22 cellular contexts compared by ENCODE assay signal in the genomic region with DNA sequence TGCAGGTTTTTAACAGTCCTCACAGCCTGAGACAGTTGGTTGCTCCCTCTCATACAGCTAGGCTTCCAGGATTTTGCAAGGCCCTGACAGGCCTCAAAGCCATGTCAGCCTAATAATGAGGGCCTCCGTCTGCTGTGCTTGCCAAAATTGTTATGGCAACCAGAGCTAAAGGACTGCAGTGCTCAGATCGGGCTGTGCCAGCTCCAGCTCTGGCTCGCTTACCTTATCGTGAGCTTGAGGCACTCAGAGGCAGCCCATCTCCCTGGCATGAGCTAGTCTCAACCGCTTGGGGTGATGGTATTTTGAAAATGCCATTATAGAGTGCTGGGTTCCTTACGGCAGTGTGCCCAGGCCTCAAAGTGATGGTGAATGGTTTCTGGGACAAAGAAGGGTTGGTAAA. TPM values are rescaled to one million over a fixed set of nuclear protein-coding genes. Genes with fewer than 3 reads are reported as not detected.
DNase-seq lines count a peak whose midpoint lies in the region; ATAC-seq and TF ChIP-seq lines count a peak whose summit lies in the region.
"Had no signal": no experiment of that assay in that cellular context is flagged by ENCODE, and none has a peak within 500 bp of the region (broad histone marks: within the 10 kb centered on the region; RNA-seq: fewer than 3 reads in every experiment).

No MANE protein-coding gene starts in this region.

- peak overlapping the region; percentile 76 for H3K27ac ChIP-seq in RWPE2 (ENCODE audit: poor library complexity, severe bottlenecking)
- no peak overlapping the region for H3K27ac ChIP-seq in MM.1S (ENCODE audit: low read length)
- H3K27ac ChIP-seq: parathyroid adenoma, SJCRH30, transverse colon had no signal

- CTCF ChIA-PET in activated naive CD4-positive, alpha-beta T cell treated with anti-CD3 and anti-CD28 coated beads for 36 hours (lab: Charles Lee) = interaction anchor here (1.2 to 4.5 kb wide), 6 partner anchors 137 to 642 kb away, joined by 3 to 81 read pairs (median 8); partner anchors contain the start of gene CDKN2B

- H2AFZ ChIP-seq in MM.1S (ENCODE audit: low read length) = no peak overlapping the region
- H2AFZ ChIP-seq: GM23338, parathyroid adenoma had no signal

- H3K4me1 Mint-ChIP-seq in activated naive CD4-positive, alpha-beta T cell treated with anti-CD3 and anti-CD28 coated beads for 36 hours (ENCODE audit: low read depth) = peaks cover 68% of the 10 kb centered on the region
- H3K4me1 Mint-ChIP-seq in stimulated activated naive CD8-positive, alpha-beta T cell treated with anti-CD3 and anti-CD28 coated beads, Interleukin-15, amount 100 ng/mL, for 72 hours = peaks cover 72% of the 10 kb centered on the region

- H3K27me3 ChIP-seq in RWPE2 (ENCODE audit: insufficient read depth, poor library complexity, severe bottlenecking) = no peaks in the 10 kb centered on the region
- H3K27me3 ChIP-seq in MM.1S (replicated peaks; ENCODE audit: insufficient read depth, low read length) = no peaks in the 10 kb centered on the region
- H3K27me3 ChIP-seq: dorsolateral prefrontal cortex, SJCRH30, transverse colon had no signal

- H3K4me2 ChIP-seq in MM.1S (ENCODE audit: low read depth, low read length) = no peak overlapping the region
- H3K4me2 ChIP-seq: GM23338 had no signal

- H4K20me1 ChIP-seq in MM.1S (ENCODE audit: insufficient read depth, low read length) = no peaks in the 10 kb centered on the region

- H3K36me3 ChIP-seq in RWPE2 (ENCODE audit: low read depth) (peaks cover 79% of the 10 kb centered on the region), MM.1S (replicated peaks; ENCODE audit: insufficient read depth, low read length) (peaks cover 3% of the 10 kb centered on the region; the same call in 1 of the 2 replicates)

- intact Hi-C loops in activated naive CD4-positive, alpha-beta T cell treated with anti-CD3 and anti-CD28 coated beads for 36 hours (cut with micrococcal nuclease) = loop anchor here (1.0 to 2.0 kb wide), 2 partner anchors 21 to 50 kb away; no protein-coding TSS in a partner anchor
- intact Hi-C loops in left cardiac atrium (cut with DNase I) = loop anchor here (10.0 kb wide), 4 partner anchors 194 to 644 kb away; partner anchors contain the start of gene CDKN2B (in 1 of the 2)

- peaks cover 49% of the 10 kb centered on the region for H3K4me1 ChIP-seq in RWPE2 (ENCODE audit: insufficient read depth, poor library complexity, severe bottlenecking)
- H3K4me1 ChIP-seq in MM.1S (ENCODE audit: low read length) = peaks cover 6% of the 10 kb centered on the region; the same call in 1 of the 2 replicates
- H3K4me1 ChIP-seq: parathyroid adenoma, SJCRH30 had no signal

- H3K79me2 ChIP-seq in MM.1S (ENCODE audit: low read length) = peaks cover 66% of the 10 kb centered on the region
- H3K79me2 ChIP-seq: parathyroid adenoma had no signal

- H3K27me3 Mint-ChIP-seq in activated naive CD4-positive, alpha-beta T cell treated with anti-CD3 and anti-CD28 coated beads for 36 hours (ENCODE audit: low read depth) = no peaks in the 10 kb centered on the region
- H3K27me3 Mint-ChIP-seq in stimulated activated naive CD8-positive, alpha-beta T cell treated with anti-CD3 and anti-CD28 coated beads, Interleukin-15, amount 100 ng/mL, for 72 hours = no peaks in the 10 kb centered on the region
- H3K27me3 Mint-ChIP-seq: activated CD4-positive, alpha-beta memory T cell treated with anti-CD3 and anti-CD28 coated beads, Interleukin-2, amount 10 ng/mL, durations not matched to agents 7 days and 5 days; activated naive CD8-positive, alpha-beta T cell; activated T-cell treated with anti-CD3 and anti-CD28 coated beads, Interleukin-2, amount 50 U/mL, for 24 hours; CD4-positive, alpha-beta T cell; naive thymus-derived CD8-positive, alpha-beta T cell had no signal

- H3K9me3 ChIP-seq in RWPE2 (ENCODE audit: severe bottlenecking) = no peaks in the 10 kb centered on the region
- no peaks in the 10 kb centered on the region for H3K9me3 ChIP-seq in MM.1S (replicated peaks; ENCODE audit: insufficient read depth, low read length)
- H3K9me3 ChIP-seq: SJCRH30, transverse colon had no signal

- ATAC-seq in RWPE2 (ENCODE audit: low read depth) (no peak), left cardiac atrium (peak; percentile 69)
- ATAC-seq in stimulated activated naive CD8-positive, alpha-beta T cell treated with anti-CD3 and anti-CD28 coated beads, Interleukin-15, amount 100 ng/mL, for 72 hours = no peak
- ATAC-seq: GM23338; naive thymus-derived CD8-positive, alpha-beta T cell had no signal

- H3K4me3 Mint-ChIP-seq in activated naive CD4-positive, alpha-beta T cell treated with anti-CD3 and anti-CD28 coated beads for 36 hours = no peak overlapping the region
- H3K4me3 Mint-ChIP-seq in stimulated activated naive CD8-positive, alpha-beta T cell treated with anti-CD3 and anti-CD28 coated beads, Interleukin-15, amount 100 ng/mL, for 72 hours = peak overlapping the region in 1 of 2 donors; percentile 75
- H3K4me3 Mint-ChIP-seq: activated CD4-positive, alpha-beta memory T cell treated with anti-CD3 and anti-CD28 coated beads, Interleukin-2, amount 10 ng/mL, durations not matched to agents 7 days and 5 days; activated naive CD8-positive, alpha-beta T cell; activated T-cell treated with anti-CD3 and anti-CD28 coated beads, Interleukin-2, amount 50 U/mL, for 24 hours; CD4-positive, alpha-beta T cell; GM23338; naive thymus-derived CD8-positive, alpha-beta T cell had no signal

- DNase-seq in activated naive CD4-positive, alpha-beta T cell treated with anti-CD3 and anti-CD28 coated beads for 36 hours = no peak
- no peak for DNase-seq in activated naive CD4-positive, alpha-beta T cell treated with Interleukin-2 at 50 U/mL for 16 hours
- DNase-seq in RWPE2 (ENCODE audit: low spot score) = no peak
- DNase-seq in left cardiac atrium = no peak
- DNase-seq in stimulated activated naive CD8-positive, alpha-beta T cell treated with anti-CD3 and anti-CD28 coated beads, Interleukin-15, amount 100 ng/mL, for 72 hours = no peak
- no peak for DNase-seq in stimulated activated naive CD4-positive, alpha-beta T cell treated with Interleukin-2 at 50 U/mL for 16 hours (lab: John Stamatoyannopoulos, UW)
- DNase-seq in NCI-H2029 treated with DMSO at 0.1 percent for 48 hours (lab: John Stamatoyannopoulos, UW) = no peak
- DNase-seq in MM.1S = no peak
- DNase-seq: activated CD4-positive, alpha-beta memory T cell treated with anti-CD3 and anti-CD28 coated beads, Interleukin-2, amount 10 ng/mL, durations not matched to agents 7 days and 5 days; activated T-cell treated with anti-CD3 and anti-CD28 coated beads, Interleukin-2, amount 50 U/mL, for 24 hours; CD4-positive, alpha-beta T cell; DMS79; naive thymus-derived CD8-positive, alpha-beta T cell; NCI-H345; T-helper 2 cell; transverse colon had no signal

- H3F3A ChIP-seq in MM.1S (ENCODE audit: insufficient read depth, low read length) = no peaks in the 10 kb centered on the region

- peak overlapping the region; percentile 72 for H3K27ac Mint-ChIP-seq in activated naive CD4-positive, alpha-beta T cell treated with anti-CD3 and anti-CD28 coated beads for 36 hours
- H3K27ac Mint-ChIP-seq in stimulated activated naive CD8-positive, alpha-beta T cell treated with anti-CD3 and anti-CD28 coated beads, Interleukin-15, amount 100 ng/mL, for 72 hours = peak overlapping the region; percentile 76 to 100
- H3K27ac Mint-ChIP-seq: activated CD4-positive, alpha-beta memory T cell treated with anti-CD3 and anti-CD28 coated beads, Interleukin-2, amount 10 ng/mL, durations not matched to agents 7 days and 5 days; CD4-positive, alpha-beta T cell; GM23338 had no signal

- H3K4me3 ChIP-seq in RWPE2 (ENCODE audit: severe bottlenecking) (no peak overlapping the region), MM.1S (ENCODE audit: low read length) (no peak overlapping the region)
- H3K4me3 ChIP-seq: dorsolateral prefrontal cortex, GM23338, lung, SJCRH30, transverse colon had no signal

- peaks cover 36% of the 10 kb centered on the region for H3K36me3 Mint-ChIP-seq in activated naive CD4-positive, alpha-beta T cell treated with anti-CD3 and anti-CD28 coated beads for 36 hours (ENCODE audit: low read depth)

- no peaks in the 10 kb centered on the region for H3K9me3 Mint-ChIP-seq in activated naive CD4-positive, alpha-beta T cell treated with anti-CD3 and anti-CD28 coated beads for 36 hours
- no peaks in the 10 kb centered on the region for H3K9me3 Mint-ChIP-seq in stimulated activated naive CD8-positive, alpha-beta T cell treated with anti-CD3 and anti-CD28 coated beads, Interleukin-15, amount 100 ng/mL, for 72 hours
- H3K9me3 Mint-ChIP-seq: activated CD4-positive, alpha-beta memory T cell treated with anti-CD3 and anti-CD28 coated beads, Interleukin-2, amount 10 ng/mL, durations not matched to agents 7 days and 5 days; activated T-cell treated with anti-CD3 and anti-CD28 coated beads, Interleukin-2, amount 50 U/mL, for 24 hours; CD4-positive, alpha-beta T cell; GM23338; naive thymus-derived CD8-positive, alpha-beta T cell had no signal

- H3K9me2 ChIP-seq in MM.1S (replicated peaks; ENCODE audit: insufficient read depth, low read length) = no peaks in the 10 kb centered on the region

- H3K9ac ChIP-seq in MM.1S (ENCODE audit: low read length) = no peak overlapping the region
- H3K9ac ChIP-seq: parathyroid adenoma had no signal

- no peak for TF ChIP-seq CTCF in RWPE2 (IDR thresholded peaks at IDR 0.05; ENCODE audit: poor library complexity, severe bottlenecking)
- no peak for TF ChIP-seq CTCF in MM.1S (IDR thresholded peaks at IDR 0.05; ENCODE audit: low read length)

RNA-seq across cellular contexts. Expression of gene MTAP, which starts 8.4 kb away (rescaled TPM):
- 10 to 100 TPM; 59.0 to 66.4 TPM for total RNA-seq in activated naive CD4-positive, alpha-beta T cell treated with anti-CD3 and anti-CD28 coated beads for 36 hours
- 10 to 100 TPM; 19.6 to 21.3 TPM for total RNA-seq in left cardiac atrium

Comparison
In these comparisons a context has a peak if more than half of its experiments do, and no peak if none do; other contexts are left out.
1. ATAC-seq: peak in left cardiac atrium (2 of 2); none in RWPE2 (single experiment) and stimulated activated naive CD8-positive, alpha-beta T cell treated with anti-CD3 and anti-CD28 coated beads, Interleukin-15, amount 100 ng/mL, for 72 hours (single experiment).